ENCODE assay signal across 1 cellular context in genomic region chrX:37305238-37305637, GRCh38.
TF ChIP-seq lines count a peak whose summit lies in the region.
"Not testable (repeated sequence)": the region's sequence is repeated elsewhere in the genome, so short reads cannot be mapped to it uniquely, and the experiment has no call there.

No MANE protein-coding gene starts in this region.

- H3K4me1 ChIP-seq in HEK293 (ENCODE audit: control insufficient read depth, insufficient read depth, low read length): not testable (repeated sequence)

- not testable (repeated sequence) for H3K36me3 ChIP-seq in HEK293 (ENCODE audit: control insufficient read depth in 2 of 2, insufficient read depth in 1 of 2, low read length in 2 of 2)

- POLR2A ChIA-PET in HEK293 (lab: Yijun Ruan, JAX): not testable (repeated sequence)

- not testable (repeated sequence) for TF ChIP-seq CTCF in HEK293 (tag by site-specific recombination; IDR thresholded peaks at IDR 0.05)

- not testable (repeated sequence) for H3K9me3 ChIP-seq in HEK293 (ENCODE audit: control insufficient read depth, insufficient read depth, low read depth, low read length)

- CTCF ChIA-PET in HEK293 (lab: Yijun Ruan, JAX): interaction anchor here (0.7 kb wide), 1 partner anchor 886 kb away, joined by 3 read pairs; no protein-coding TSS in a partner anchor

- not testable (repeated sequence) for H3K4me3 ChIP-seq in HEK293 (ENCODE audit: low read depth, low read length)

- H3K27ac ChIP-seq in HEK293 (ENCODE audit: extremely low read depth, low read depth, low read length): not testable (repeated sequence)

TF ChIP-seq in HEK293, 187 proteins besides CTCF, POLR2A, EP300 and RAD21:
- TF ChIP-seq SCRT2 (tag by site-specific recombination; IDR thresholded peaks at IDR 0.05) (peak; percentile 65), SCRT1 (tag by site-specific recombination; IDR thresholded peaks at IDR 0.05; ENCODE audit: borderline replicate concordance) (peak; percentile 77; the same call in 1 of the 2 replicates)
